In genomic region chr5:136729901-136730355, GRCh38 we compare ENCODE assay signal across 11 cellular contexts.
DNase-seq lines count a peak whose midpoint lies in the region; TF ChIP-seq lines count a peak whose summit lies in the region.
"Had no signal": no experiment of that assay in that cellular context is flagged by ENCODE, and none has a peak within 500 bp of the region (broad histone marks: within the 10 kb centered on the region; RNA-seq: fewer than 3 reads in every experiment).

No MANE protein-coding gene starts in this region.

- no peak overlapping the region for H3K4me3 ChIP-seq in epithelial cell of esophagus (ENCODE audit: low read length)

- peaks cover 4 to 13% (median 7%) of the 10 kb centered on the region in 6 donors for H3K9me3 Mint-ChIP-seq in immature natural killer cell

- H3K27ac Mint-ChIP-seq in immature natural killer cell: no peak overlapping the region
- H3K27ac Mint-ChIP-seq: activated naive CD8-positive, alpha-beta T cell treated with anti-CD3 and anti-CD28 coated beads, Interleukin-2, amount 50 U/mL, for 24 hours; natural killer cell had no signal

- H3K36me3 Mint-ChIP-seq in immature natural killer cell: no peaks in the 10 kb centered on the region

- H3K4me3 Mint-ChIP-seq in immature natural killer cell: no peak overlapping the region
- H3K4me3 Mint-ChIP-seq: activated naive CD8-positive, alpha-beta T cell treated with anti-CD3 and anti-CD28 coated beads, Interleukin-2, amount 50 U/mL, for 24 hours; natural killer cell had no signal

- peak; percentile 31 for DNase-seq in SIG-M5 treated with dmso at 0.1 percent for 504 hours (lab: John Stamatoyannopoulos, UW; ENCODE audit: unreplicated experiment)
- no peak for DNase-seq in SIG-M5 (lab: John Stamatoyannopoulos, UW)
- DNase-seq in RKO (ENCODE audit: low spot score): peak; percentile 46
- DNase-seq in epithelial cell of esophagus (ENCODE audit: low read depth): peak; percentile 66
- DNase-seq in SHP77 (lab: John Stamatoyannopoulos, UW): no peak
- no peak for DNase-seq in stimulated activated naive CD4-positive, alpha-beta T cell treated with Interleukin-2 at 50 U/mL for 16 hours (lab: John Stamatoyannopoulos, UW)
- no peak for DNase-seq in HuH-7 (ENCODE audit: low spot score)
- DNase-seq in immature natural killer cell: no peak
- DNase-seq: activated naive CD8-positive, alpha-beta T cell treated with anti-CD3 and anti-CD28 coated beads, Interleukin-2, amount 50 U/mL, for 24 hours; natural killer cell; NCI-H82 had no signal

- H3K4me1 Mint-ChIP-seq in immature natural killer cell: no peaks in the 10 kb centered on the region
- H3K4me1 Mint-ChIP-seq: activated naive CD8-positive, alpha-beta T cell treated with anti-CD3 and anti-CD28 coated beads, Interleukin-2, amount 50 U/mL, for 24 hours; natural killer cell had no signal

- H3K27me3 Mint-ChIP-seq in immature natural killer cell (ENCODE audit: low read depth in 3 of 3): peaks cover 0 to 2% (median 0%) of the 10 kb centered on the region in 3 donors
- H3K27me3 Mint-ChIP-seq: activated naive CD8-positive, alpha-beta T cell treated with anti-CD3 and anti-CD28 coated beads, Interleukin-2, amount 50 U/mL, for 24 hours had no signal

- no peak for TF ChIP-seq CTCF in epithelial cell of esophagus (IDR thresholded peaks at IDR 0.05; ENCODE audit: insufficient read depth, low read depth, low read length, missing control alignments)

Comparison
In these comparisons a context has a peak if more than half of its experiments do, and no peak if none do; other contexts are left out.
1. DNase-seq: peak in SIG-M5 treated with dmso at 0.1 percent for 504 hours (single experiment), RKO (single experiment) and epithelial cell of esophagus (single experiment); none in SIG-M5 (single experiment), SHP77 (0 of 2), stimulated activated naive CD4-positive, alpha-beta T cell treated with Interleukin-2 at 50 U/mL for 16 hours (single experiment), HuH-7 (single experiment) and immature natural killer cell (0 of 3).